24 cellular contexts compared by ENCODE assay signal in genomic region chr5:177178905-177179304, GRCh38. TPM values are rescaled to one million over a fixed set of nuclear protein-coding genes. Genes with fewer than 3 reads are reported as not detected.
DNase-seq lines count a peak whose midpoint lies in the region; ATAC-seq, FAIRE-seq and TF ChIP-seq lines count a peak whose summit lies in the region.
"Had no signal": no experiment of that assay in that cellular context is flagged by ENCODE, and none has a peak within 500 bp of the region (broad histone marks: within the 10 kb centered on the region; RNA-seq: fewer than 3 reads in every experiment).

No MANE protein-coding gene starts in this region.

- H4K20me1 ChIP-seq in SU-DHL-6 (ENCODE audit: low read depth, low read length): no peaks in the 10 kb centered on the region

- intact Hi-C loops in left ventricle myocardium superior (cut with micrococcal nuclease): no loop called here

- H3K27ac Mint-ChIP-seq in nephron progenitor cell (peak overlapping the region; percentile 48), osteocyte (ENCODE audit: unreplicated experiment) (no peak overlapping the region)

- no peaks in the 10 kb centered on the region for H3K9me2 ChIP-seq in SU-DHL-6 (replicated peaks; ENCODE audit: insufficient read depth, low read length)

- peaks cover 50% of the 10 kb centered on the region for H3F3A ChIP-seq in SU-DHL-6 (ENCODE audit: insufficient read depth)

- H3K4me1 ChIP-seq in cardiac muscle cell (ENCODE audit: low read depth): peaks cover 12% of the 10 kb centered on the region
- H3K4me1 ChIP-seq: BE2C had no signal

- H3K27me3 ChIP-seq in cardiac muscle cell: no peaks in the 10 kb centered on the region
- no peaks in the 10 kb centered on the region for H3K27me3 ChIP-seq in SU-DHL-6 (ENCODE audit: low read length)
- H3K27me3 ChIP-seq: BE2C, MG63 had no signal

- DNase-seq in cardiac muscle cell (ENCODE audit: low read depth in 1 of 2, low spot score in 1 of 2): no peak
- DNase-seq in left ventricle myocardium superior: no peak
- no peak for DNase-seq in nephron progenitor cell
- DNase-seq in osteocyte (ENCODE audit: extremely low spot score, unreplicated experiment): no peak
- no peak for DNase-seq in GM12892 (ENCODE audit: insufficient read length)
- no peak for DNase-seq in NCI-H526 (lab: John Stamatoyannopoulos, UW)
- DNase-seq: BE2C; Calu3; CD4-positive, alpha-beta memory T cell; DMS53; H7; Kasumi-1; MG63; NCI-H1092 treated with DMSO at 0.1 percent for 48 hours; NCI-H146; NCI-H2081; NCI-H510A treated with DMSO at 0.1 percent for 48 hours; NCI-H82; RPMI8226; SIG-M5 had no signal

- H3K9me3 Mint-ChIP-seq in nephron progenitor cell (no peaks in the 10 kb centered on the region), osteocyte (ENCODE audit: unreplicated experiment) (no peaks in the 10 kb centered on the region)
- H3K9me3 Mint-ChIP-seq: CD4-positive, alpha-beta memory T cell had no signal

- H3K27ac ChIP-seq in cardiac muscle cell: peak overlapping the region; percentile 48
- H3K27ac ChIP-seq in SU-DHL-6 (ENCODE audit: low read depth, low read length): peak overlapping the region; percentile 91

- H3K4me2 ChIP-seq in SU-DHL-6 (ENCODE audit: low read depth, low read length, poor library complexity, severe bottlenecking): peak overlapping the region; percentile 66

- H3K4me1 Mint-ChIP-seq in nephron progenitor cell: peaks cover 13% of the 10 kb centered on the region
- peaks cover 2% of the 10 kb centered on the region for H3K4me1 Mint-ChIP-seq in osteocyte (ENCODE audit: unreplicated experiment)

- H3K27me3 Mint-ChIP-seq in nephron progenitor cell (ENCODE audit: low read depth, poor library complexity) (peaks cover 3% of the 10 kb centered on the region), osteocyte (ENCODE audit: unreplicated experiment) (no peaks in the 10 kb centered on the region)
- H3K27me3 Mint-ChIP-seq: CD4-positive, alpha-beta memory T cell had no signal

- H3K4me3 ChIP-seq in cardiac muscle cell (no peak overlapping the region), SU-DHL-6 (ENCODE audit: insufficient read depth, low read length, poor library complexity, severe bottlenecking) (no peak overlapping the region)
- H3K4me3 ChIP-seq: MG63 had no signal

- H3K36me3 Mint-ChIP-seq in nephron progenitor cell (ENCODE audit: low read depth): peaks cover 39% of the 10 kb centered on the region
- peaks cover 3% of the 10 kb centered on the region for H3K36me3 Mint-ChIP-seq in osteocyte (ENCODE audit: unreplicated experiment)

- H3K79me2 ChIP-seq in SU-DHL-6 (ENCODE audit: insufficient read depth, low read length): peaks cover 93% of the 10 kb centered on the region

- H2AFZ ChIP-seq in SU-DHL-6 (ENCODE audit: low read depth, low read length, severe bottlenecking): no peak overlapping the region

- TF ChIP-seq CTCF in cardiac muscle cell (IDR thresholded peaks at IDR 0.05; ENCODE audit: low read depth, low read length): no peak
- TF ChIP-seq CTCF in SU-DHL-6 (IDR thresholded peaks at IDR 0.05; ENCODE audit: insufficient read depth, low read length, poor library complexity, severe bottlenecking): no peak
- no peak for TF ChIP-seq CTCF in nephron progenitor cell (IDR thresholded peaks at IDR 0.05)
- TF ChIP-seq CTCF in osteocyte (IDR thresholded peaks at IDR 0.05): no peak

- no peak for FAIRE-seq in GM12892 (lab: Jason Lieb, UNC)
- FAIRE-seq: A204.1 had no signal

- H3K4me3 Mint-ChIP-seq in nephron progenitor cell (no peak overlapping the region), osteocyte (ENCODE audit: unreplicated experiment) (no peak overlapping the region)

- H3K9ac ChIP-seq in SU-DHL-6 (ENCODE audit: low read length): no peak overlapping the region

- TF ChIP-seq POLR2A in GM12892 (IDR thresholded peaks at IDR 0.05; ENCODE audit: low read depth, low read length): no peak

- ATAC-seq in left ventricle myocardium superior: no peak
- no peak for ATAC-seq in HG03108 (IDR thresholded peaks at IDR 0.05; ENCODE audit: unreplicated experiment)
- ATAC-seq: SK-N-SH treated with all-trans-retinoic acid at 6 μM for 48 hours had no signal

- H3K36me3 ChIP-seq in cardiac muscle cell: no peaks in the 10 kb centered on the region
- H3K36me3 ChIP-seq in SU-DHL-6 (ENCODE audit: low read length): peaks cover 4% of the 10 kb centered on the region; the same call in 1 of the 2 replicates
- H3K36me3 ChIP-seq: BE2C had no signal

- H3K9me3 ChIP-seq in cardiac muscle cell (ENCODE audit: low read depth) (no peaks in the 10 kb centered on the region), SU-DHL-6 (ENCODE audit: insufficient read depth, low read length) (no peaks in the 10 kb centered on the region)
- H3K9me3 ChIP-seq: BE2C, MG63 had no signal

RNA-seq across cellular contexts. Expression of gene NSD1, which starts 45.3 kb away (rescaled TPM):
- total RNA-seq in cardiac muscle cell: 29.7 and 37.9 TPM in 2 replicates
- polyA plus RNA-seq in cardiac muscle cell: 37.8 and 44.0 TPM in 2 replicates
- total RNA-seq in left ventricle myocardium superior: 38.5 TPM
- 71.6 and 74.7 TPM in 2 replicates for total RNA-seq in osteocyte
- polyA plus RNA-seq in GM12892 (2012; ENCODE audit: missing spikeins): 21.7 TPM
